Comparison of ENCODE assay signal across 20 cellular contexts in genomic region chr6:119499797-119500196, GRCh38.
DNase-seq lines count a peak whose midpoint lies in the region; FAIRE-seq and TF ChIP-seq lines count a peak whose summit lies in the region.
"Had no signal": no experiment of that assay in that cellular context is flagged by ENCODE, and none has a peak within 500 bp of the region (broad histone marks: within the 10 kb centered on the region; RNA-seq: fewer than 3 reads in every experiment).

No MANE protein-coding gene starts in this region.

- peak overlapping the region; percentile 36; the same call in 1 of the 2 replicates for H3K4me2 ChIP-seq in KMS-11
- H3K4me2 ChIP-seq: A549; BLaER1 treated with 17β-estradiol and CSF1 and Interleukin-3, amounts not matched to agents 10 nM and 100 nM had no signal

- no peak for TF ChIP-seq POLR2A in Peyer's patch (IDR thresholded peaks at IDR 0.05)

- no peaks in the 10 kb centered on the region for H3K36me3 ChIP-seq in KMS-11 (ENCODE audit: insufficient read depth)
- no peaks in the 10 kb centered on the region for H3K36me3 ChIP-seq in Peyer's patch
- H3K36me3 ChIP-seq: BLaER1 treated with 17β-estradiol and CSF1 and Interleukin-3, amounts not matched to agents 10 nM and 100 nM had no signal

- DNase-seq in GM19239 (ENCODE audit: insufficient read length, low spot score) (no peak), A172 (ENCODE audit: low spot score) (no peak), substantia nigra (lab: John Stamatoyannopoulos, UW) (no peak), Peyer's patch (no peak)
- DNase-seq: 8988T; AML-193; Caco-2; Calu3; CD4-positive, alpha-beta T cell; CD8-positive, alpha-beta T cell; DMS79 treated with DMSO at 0.1 percent for 48 hours; GF-D8 had no signal

- no peak overlapping the region for H2AFZ ChIP-seq in KMS-11 (ENCODE audit: low read depth)

- no peak for TF ChIP-seq CTCF in KMS-11 (conservative IDR thresholded peaks at IDR 0.05; ENCODE audit: low read depth, low read length)
- no peak for TF ChIP-seq CTCF in Peyer's patch (IDR thresholded peaks at IDR 0.05)

- H3K27ac ChIP-seq in KMS-11 (no peak overlapping the region), substantia nigra (ENCODE audit: low read depth, low read length, poor library complexity, severe bottlenecking) (no peak overlapping the region), Peyer's patch (no peak overlapping the region)
- H3K27ac ChIP-seq: A549; BLaER1 treated with 17β-estradiol and CSF1 and Interleukin-3, amounts not matched to agents 10 nM and 100 nM; C4-2B had no signal

- FAIRE-seq in GM19239 (lab: Jason Lieb, UNC) (peak; percentile 4), colon (lab: Jason Lieb, UNC) (peak; percentile 5)
- FAIRE-seq: A549, D721Med, G401.6, GM12891 had no signal

- H3K9ac ChIP-seq in KMS-11, result no peak overlapping the region
- H3K9ac ChIP-seq: BLaER1 treated with 17β-estradiol and CSF1 and Interleukin-3, amounts not matched to agents 10 nM and 100 nM had no signal

- no peaks in the 10 kb centered on the region for H4K20me1 ChIP-seq in KMS-11 (ENCODE audit: insufficient read depth)
- H4K20me1 ChIP-seq: BLaER1 treated with 17β-estradiol and CSF1 and Interleukin-3, amounts not matched to agents 10 nM and 100 nM had no signal

- H3K9me3 ChIP-seq in Peyer's patch, result no peaks in the 10 kb centered on the region
- H3K9me3 ChIP-seq: A549; BLaER1 treated with 17β-estradiol and CSF1 and Interleukin-3, amounts not matched to agents 10 nM and 100 nM; Caco-2 had no signal

- H3K79me2 ChIP-seq in KMS-11 (ENCODE audit: insufficient read depth, low read depth), result no peaks in the 10 kb centered on the region

- H3K4me3 ChIP-seq in KMS-11 (IDR thresholded peaks at IDR 0.05; ENCODE audit: insufficient read depth, low read depth, low read length) (no peak overlapping the region), Peyer's patch (no peak overlapping the region)
- H3K4me3 ChIP-seq: A549; BLaER1 treated with 17β-estradiol and CSF1 and Interleukin-3, amounts not matched to agents 10 nM and 100 nM had no signal

- peaks cover 56% of the 10 kb centered on the region for H3K4me1 ChIP-seq in KMS-11 (ENCODE audit: low read depth, poor library complexity, severe bottlenecking)
- no peaks in the 10 kb centered on the region for H3K4me1 ChIP-seq in Peyer's patch
- H3K4me1 ChIP-seq: A549, Caco-2 had no signal

- H3K27me3 ChIP-seq in KMS-11 (ENCODE audit: insufficient read depth, low read depth) (no peaks in the 10 kb centered on the region), Peyer's patch (no peaks in the 10 kb centered on the region)
- H3K27me3 ChIP-seq: BLaER1 treated with 17β-estradiol and CSF1 and Interleukin-3, amounts not matched to agents 10 nM and 100 nM had no signal
